In genomic region chr2:130336150-130336876, GRCh38 we compare ENCODE assay signal across 1 cellular context.
TF ChIP-seq lines count a peak whose summit lies in the region.

No MANE protein-coding gene starts in this region.

TF ChIP-seq in endothelial cell of umbilical vein, 7 proteins besides CTCF, POLR2A, EP300 and RAD21 (continued from another document):
- TF ChIP-seq FOS (IDR thresholded peaks at IDR 0.05; ENCODE audit: borderline replicate concordance, insufficient read depth, low read length) (no peak), GATA2 (IDR thresholded peaks at IDR 0.05; ENCODE audit: insufficient read depth, insufficient read length, low read depth, low read length) (no peak)
- TF ChIP-seq, protein P1, sequence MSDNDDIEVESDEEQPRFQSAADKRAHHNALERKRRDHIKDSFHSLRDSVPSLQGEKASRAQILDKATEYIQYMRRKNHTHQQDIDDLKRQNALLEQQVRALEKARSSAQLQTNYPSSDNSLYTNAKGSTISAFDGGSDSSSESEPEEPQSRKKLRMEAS (IDR thresholded peaks at IDR 0.05; ENCODE audit: insufficient read depth, insufficient read length): no peak
